Comparison of ENCODE assay signal across 10 cellular contexts in genomic region chr6:126176266-126176665, GRCh38.
DNase-seq lines count a peak whose midpoint lies in the region; ATAC-seq, FAIRE-seq and TF ChIP-seq lines count a peak whose summit lies in the region.
"Had no signal": no experiment of that assay in that cellular context is flagged by ENCODE, and none has a peak within 500 bp of the region (broad histone marks: within the 10 kb centered on the region; RNA-seq: fewer than 3 reads in every experiment).

No MANE protein-coding gene starts in this region.

- intact Hi-C loops in psoas muscle (cut with DNase I) (no loop called here), sciatic nerve (cut with DNase I) (no loop called here)

- H3K4me1 ChIP-seq in psoas muscle, result peaks cover 3% of the 10 kb centered on the region
- H3K4me1 ChIP-seq: pancreas had no signal

- TF ChIP-seq CTCF in cardiac fibroblast (IDR thresholded peaks at IDR 0.05; ENCODE audit: low read depth, low read length) (peak; percentile 45), psoas muscle (IDR thresholded peaks at IDR 0.05) (peak; percentile 10)

- H3K27me3 ChIP-seq in psoas muscle (ENCODE audit: insufficient read depth in 3 of 3, low read length in 2 of 3), result no peaks in the 10 kb centered on the region
- H3K27me3 ChIP-seq: pancreas had no signal

- FAIRE-seq in frontal cortex (lab: Jason Lieb, UNC), result no peak
- FAIRE-seq: pancreas had no signal

- no peak overlapping the region for H3K27ac ChIP-seq in psoas muscle
- H3K27ac ChIP-seq: pancreas had no signal

- no peaks in the 10 kb centered on the region for H3K9me3 ChIP-seq in psoas muscle
- H3K9me3 ChIP-seq: pancreas had no signal

- H3K36me3 ChIP-seq in psoas muscle (ENCODE audit: insufficient read depth in 1 of 2, low read depth in 1 of 2), result no peaks in the 10 kb centered on the region
- H3K36me3 ChIP-seq: pancreas had no signal

- H3K4me3 ChIP-seq in cardiac fibroblast (replicated peaks in 1 of 2; ENCODE audit: low read depth in 2 of 2, low read length in 2 of 2) (no peak overlapping the region), psoas muscle (no peak overlapping the region)
- H3K4me3 ChIP-seq: pancreas had no signal

- ATAC-seq in psoas muscle (no peak), sciatic nerve (no peak)
- ATAC-seq: pancreas had no signal

- peak; percentile 2 for DNase-seq in NCI-H2227 treated with DMSO at 0.1 percent for 48 hours (lab: John Stamatoyannopoulos, UW)
- DNase-seq in NCI-H2227 (lab: John Stamatoyannopoulos, UW; ENCODE audit: unreplicated experiment), result no peak
- DNase-seq in NAMALWA (ENCODE audit: low spot score), result peak; percentile 20
- peak; percentile 52 to 68 for DNase-seq in cardiac fibroblast (ENCODE audit: low read depth in 2 of 2)
- no peak for DNase-seq in psoas muscle
- no peak for DNase-seq in sciatic nerve (ENCODE audit: low spot score)
- DNase-seq in frontal cortex (ENCODE audit: low spot score in 2 of 2), result no peak
- DNase-seq in GDM1 (lab: John Stamatoyannopoulos, UW), result no peak
- DNase-seq: CD4-positive, CD25-positive, alpha-beta regulatory T cell; pancreas had no signal

Comparison
In these comparisons a context has a peak if more than half of its experiments do, and no peak if none do; other contexts are left out.
1. DNase-seq: peak in NCI-H2227 treated with DMSO at 0.1 percent for 48 hours (single experiment), NAMALWA (single experiment) and cardiac fibroblast (2 of 2); none in NCI-H2227 (single experiment), psoas muscle (0 of 2), sciatic nerve (single experiment), frontal cortex (0 of 2) and GDM1 (single experiment).